1 cellular context compared by ENCODE assay signal in the genomic region with DNA sequence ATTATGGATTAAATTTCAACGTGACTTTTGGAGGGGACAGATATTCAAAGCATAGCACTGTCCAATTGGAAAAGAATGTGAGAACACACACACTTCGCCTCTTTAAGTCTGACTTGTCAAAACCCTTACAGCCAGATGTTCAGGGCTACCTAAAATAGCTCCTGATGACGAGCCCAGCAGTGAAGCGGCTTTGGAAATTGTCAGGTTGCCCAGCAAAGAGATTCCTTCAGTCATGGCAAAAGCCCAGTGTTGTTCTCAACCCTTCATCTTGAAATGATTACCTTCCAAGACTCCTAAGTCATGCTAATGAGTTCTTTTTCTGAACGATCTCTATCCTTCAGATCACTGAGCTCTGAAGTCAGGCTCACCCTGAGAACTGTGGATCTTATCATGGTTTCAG.
TF ChIP-seq lines count a peak whose summit lies in the region.

No MANE protein-coding gene starts in this region.

TF ChIP-seq in GM23338, 12 proteins besides CTCF, POLR2A, EP300 and RAD21 (continued from another document):
- TF ChIP-seq, protein P1, sequence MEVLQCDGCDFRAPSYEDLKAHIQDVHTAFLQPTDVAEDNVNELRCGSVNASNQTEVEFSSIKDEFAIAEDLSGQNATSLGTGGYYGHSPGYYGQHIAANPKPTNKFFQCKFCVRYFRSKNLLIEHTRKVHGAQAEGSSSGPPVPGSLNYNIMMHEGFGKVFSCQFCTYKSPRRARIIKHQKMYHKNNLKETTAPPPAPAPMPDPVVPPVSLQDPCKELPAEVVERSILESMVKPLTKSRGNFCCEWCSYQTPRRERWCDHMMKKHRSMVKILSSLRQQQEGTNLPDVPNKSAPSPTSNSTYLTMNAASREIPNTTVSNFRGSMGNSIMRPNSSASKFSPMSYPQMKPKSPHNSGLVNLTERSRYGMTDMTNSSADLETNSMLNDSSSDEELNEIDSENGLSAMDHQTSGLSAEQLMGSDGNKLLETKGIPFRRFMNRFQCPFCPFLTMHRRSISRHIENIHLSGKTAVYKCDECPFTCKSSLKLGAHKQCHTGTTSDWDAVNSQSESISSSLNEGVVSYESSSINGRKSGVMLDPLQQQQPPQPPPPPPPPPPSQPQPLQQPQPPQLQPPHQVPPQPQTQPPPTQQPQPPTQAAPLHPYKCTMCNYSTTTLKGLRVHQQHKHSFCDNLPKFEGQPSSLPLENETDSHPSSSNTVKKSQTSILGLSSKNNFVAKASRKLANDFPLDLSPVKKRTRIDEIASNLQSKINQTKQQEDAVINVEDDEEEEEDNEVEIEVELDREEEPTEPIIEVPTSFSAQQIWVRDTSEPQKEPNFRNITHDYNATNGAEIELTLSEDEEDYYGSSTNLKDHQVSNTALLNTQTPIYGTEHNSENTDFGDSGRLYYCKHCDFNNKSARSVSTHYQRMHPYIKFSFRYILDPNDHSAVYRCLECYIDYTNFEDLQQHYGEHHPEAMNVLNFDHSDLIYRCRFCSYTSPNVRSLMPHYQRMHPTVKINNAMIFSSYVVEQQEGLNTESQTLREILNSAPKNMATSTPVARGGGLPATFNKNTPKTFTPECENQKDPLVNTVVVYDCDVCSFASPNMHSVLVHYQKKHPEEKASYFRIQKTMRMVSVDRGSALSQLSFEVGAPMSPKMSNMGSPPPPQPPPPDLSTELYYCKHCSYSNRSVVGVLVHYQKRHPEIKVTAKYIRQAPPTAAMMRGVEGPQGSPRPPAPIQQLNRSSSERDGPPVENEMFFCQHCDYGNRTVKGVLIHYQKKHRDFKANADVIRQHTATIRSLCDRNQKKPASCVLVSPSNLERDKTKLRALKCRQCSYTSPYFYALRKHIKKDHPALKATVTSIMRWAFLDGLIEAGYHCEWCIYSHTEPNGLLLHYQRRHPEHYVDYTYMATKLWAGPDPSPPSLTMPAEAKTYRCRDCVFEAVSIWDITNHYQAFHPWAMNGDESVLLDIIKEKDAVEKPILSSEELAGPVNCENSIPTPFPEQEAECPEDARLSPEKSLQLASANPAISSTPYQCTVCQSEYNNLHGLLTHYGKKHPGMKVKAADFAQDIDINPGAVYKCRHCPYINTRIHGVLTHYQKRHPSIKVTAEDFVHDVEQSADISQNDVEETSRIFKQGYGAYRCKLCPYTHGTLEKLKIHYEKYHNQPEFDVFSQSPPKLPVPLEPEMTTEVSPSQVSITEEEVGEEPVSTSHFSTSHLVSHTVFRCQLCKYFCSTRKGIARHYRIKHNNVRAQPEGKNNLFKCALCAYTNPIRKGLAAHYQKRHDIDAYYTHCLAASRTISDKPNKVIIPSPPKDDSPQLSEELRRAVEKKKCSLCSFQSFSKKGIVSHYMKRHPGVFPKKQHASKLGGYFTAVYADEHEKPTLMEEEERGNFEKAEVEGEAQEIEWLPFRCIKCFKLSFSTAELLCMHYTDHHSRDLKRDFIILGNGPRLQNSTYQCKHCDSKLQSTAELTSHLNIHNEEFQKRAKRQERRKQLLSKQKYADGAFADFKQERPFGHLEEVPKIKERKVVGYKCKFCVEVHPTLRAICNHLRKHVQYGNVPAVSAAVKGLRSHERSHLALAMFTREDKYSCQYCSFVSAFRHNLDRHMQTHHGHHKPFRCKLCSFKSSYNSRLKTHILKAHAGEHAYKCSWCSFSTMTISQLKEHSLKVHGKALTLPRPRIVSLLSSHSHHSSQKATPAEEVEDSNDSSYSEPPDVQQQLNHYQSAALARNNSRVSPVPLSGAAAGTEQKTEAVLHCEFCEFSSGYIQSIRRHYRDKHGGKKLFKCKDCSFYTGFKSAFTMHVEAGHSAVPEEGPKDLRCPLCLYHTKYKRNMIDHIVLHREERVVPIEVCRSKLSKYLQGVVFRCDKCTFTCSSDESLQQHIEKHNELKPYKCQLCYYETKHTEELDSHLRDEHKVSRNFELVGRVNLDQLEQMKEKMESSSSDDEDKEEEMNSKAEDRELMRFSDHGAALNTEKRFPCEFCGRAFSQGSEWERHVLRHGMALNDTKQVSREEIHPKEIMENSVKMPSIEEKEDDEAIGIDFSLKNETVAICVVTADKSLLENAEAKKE (CRISPR knock-in tag; IDR thresholded peaks at IDR 0.05): no peak
- no peak for TF ChIP-seq NANOG (IDR thresholded peaks at IDR 0.05; ENCODE audit: borderline replicate concordance)
- no peak for TF ChIP-seq EZH2 (IDR thresholded peaks at IDR 0.05; ENCODE audit: low read depth, unreplicated experiment)
- TF ChIP-seq, protein P2, sequence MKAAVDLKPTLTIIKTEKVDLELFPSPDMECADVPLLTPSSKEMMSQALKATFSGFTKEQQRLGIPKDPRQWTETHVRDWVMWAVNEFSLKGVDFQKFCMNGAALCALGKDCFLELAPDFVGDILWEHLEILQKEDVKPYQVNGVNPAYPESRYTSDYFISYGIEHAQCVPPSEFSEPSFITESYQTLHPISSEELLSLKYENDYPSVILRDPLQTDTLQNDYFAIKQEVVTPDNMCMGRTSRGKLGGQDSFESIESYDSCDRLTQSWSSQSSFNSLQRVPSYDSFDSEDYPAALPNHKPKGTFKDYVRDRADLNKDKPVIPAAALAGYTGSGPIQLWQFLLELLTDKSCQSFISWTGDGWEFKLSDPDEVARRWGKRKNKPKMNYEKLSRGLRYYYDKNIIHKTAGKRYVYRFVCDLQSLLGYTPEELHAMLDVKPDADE (IDR thresholded peaks at IDR 0.05): no peak
- TF ChIP-seq POLR2AphosphoS5 (IDR thresholded peaks at IDR 0.05; ENCODE audit: low read depth): no peak
- TF ChIP-seq, protein P3, sequence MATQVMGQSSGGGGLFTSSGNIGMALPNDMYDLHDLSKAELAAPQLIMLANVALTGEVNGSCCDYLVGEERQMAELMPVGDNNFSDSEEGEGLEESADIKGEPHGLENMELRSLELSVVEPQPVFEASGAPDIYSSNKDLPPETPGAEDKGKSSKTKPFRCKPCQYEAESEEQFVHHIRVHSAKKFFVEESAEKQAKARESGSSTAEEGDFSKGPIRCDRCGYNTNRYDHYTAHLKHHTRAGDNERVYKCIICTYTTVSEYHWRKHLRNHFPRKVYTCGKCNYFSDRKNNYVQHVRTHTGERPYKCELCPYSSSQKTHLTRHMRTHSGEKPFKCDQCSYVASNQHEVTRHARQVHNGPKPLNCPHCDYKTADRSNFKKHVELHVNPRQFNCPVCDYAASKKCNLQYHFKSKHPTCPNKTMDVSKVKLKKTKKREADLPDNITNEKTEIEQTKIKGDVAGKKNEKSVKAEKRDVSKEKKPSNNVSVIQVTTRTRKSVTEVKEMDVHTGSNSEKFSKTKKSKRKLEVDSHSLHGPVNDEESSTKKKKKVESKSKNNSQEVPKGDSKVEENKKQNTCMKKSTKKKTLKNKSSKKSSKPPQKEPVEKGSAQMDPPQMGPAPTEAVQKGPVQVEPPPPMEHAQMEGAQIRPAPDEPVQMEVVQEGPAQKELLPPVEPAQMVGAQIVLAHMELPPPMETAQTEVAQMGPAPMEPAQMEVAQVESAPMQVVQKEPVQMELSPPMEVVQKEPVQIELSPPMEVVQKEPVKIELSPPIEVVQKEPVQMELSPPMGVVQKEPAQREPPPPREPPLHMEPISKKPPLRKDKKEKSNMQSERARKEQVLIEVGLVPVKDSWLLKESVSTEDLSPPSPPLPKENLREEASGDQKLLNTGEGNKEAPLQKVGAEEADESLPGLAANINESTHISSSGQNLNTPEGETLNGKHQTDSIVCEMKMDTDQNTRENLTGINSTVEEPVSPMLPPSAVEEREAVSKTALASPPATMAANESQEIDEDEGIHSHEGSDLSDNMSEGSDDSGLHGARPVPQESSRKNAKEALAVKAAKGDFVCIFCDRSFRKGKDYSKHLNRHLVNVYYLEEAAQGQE (IDR thresholded peaks at IDR 0.05; ENCODE audit: unreplicated experiment): no peak
